In genomic region chrX:8105531-8105930, GRCh38 we compare ENCODE assay signal across 24 cellular contexts.
DNase-seq lines count a peak whose midpoint lies in the region; ATAC-seq, FAIRE-seq and TF ChIP-seq lines count a peak whose summit lies in the region.
"Had no signal": no experiment of that assay in that cellular context is flagged by ENCODE, and none has a peak within 500 bp of the region (broad histone marks: within the 10 kb centered on the region; RNA-seq: fewer than 3 reads in every experiment).

No MANE protein-coding gene starts in this region.

- H3K4me2 ChIP-seq in GM23338: no peak overlapping the region; the same call in 1 of the 2 replicates
- H3K4me2 ChIP-seq in H1 (ENCODE audit: insufficient read depth in 1 of 2, low read depth in 2 of 2, low read length in 2 of 2): no peak overlapping the region
- H3K4me2 ChIP-seq: A549; BLaER1 treated with 17β-estradiol and CSF1 and Interleukin-3, amounts not matched to agents 10 nM and 100 nM had no signal

- no peak overlapping the region for H4K91ac ChIP-seq in H1 (replicated peaks; ENCODE audit: insufficient read length, low read length)

- no peak overlapping the region for H2BK12ac ChIP-seq in H1 (ENCODE audit: low read depth, low read length)

- no peak overlapping the region for H3K14ac ChIP-seq in H1 (ENCODE audit: insufficient read length)

- peak overlapping the region; percentile 61 for H3K27ac Mint-ChIP-seq in GM23338
- no peak overlapping the region for H3K27ac Mint-ChIP-seq in WTC11
- H3K27ac Mint-ChIP-seq in type B pancreatic cell: no peak overlapping the region
- H3K27ac Mint-ChIP-seq: B cell; CD4-positive, alpha-beta T cell; CD8-positive, alpha-beta T cell had no signal

- H3K4me3 ChIP-seq in GM23338 (no peak overlapping the region), HUES6 (ENCODE audit: low read depth, low read length) (0 out of 2 replicates have a peak overlapping the region, but pooled peaks have one; percentile 4), H1 (ENCODE audit: extremely low read depth in 1 of 4, insufficient read depth in 2 of 4, low read depth in 3 of 4, low read length in 4 of 4) (peak overlapping the region in 1 of 4 experiments; percentile 19; a peak in 1 of 8 replicates)
- H3K4me3 ChIP-seq: A549; BLaER1 treated with 17β-estradiol and CSF1 and Interleukin-3, amounts not matched to agents 10 nM and 100 nM had no signal

- no peaks in the 10 kb centered on the region for H3K27me3 ChIP-seq in GM23338 (ENCODE audit: insufficient read depth)
- H3K27me3 ChIP-seq in HUES6 (ENCODE audit: control insufficient read depth, insufficient read depth, low read length): no peaks in the 10 kb centered on the region
- H3K27me3 ChIP-seq in H1 (replicated peaks in 1 of 4; ENCODE audit: control insufficient read depth in 3 of 4, extremely low read depth in 1 of 4, insufficient read depth in 3 of 4, low read length in 3 of 4): no peaks in the 10 kb centered on the region
- H3K27me3 ChIP-seq: BLaER1 treated with 17β-estradiol and CSF1 and Interleukin-3, amounts not matched to agents 10 nM and 100 nM had no signal

- H3K4me3 Mint-ChIP-seq in GM23338 (no peak overlapping the region), WTC11 (no peak overlapping the region), type B pancreatic cell (no peak overlapping the region)
- H3K4me3 Mint-ChIP-seq: B cell; CD4-positive, alpha-beta T cell; CD8-positive, alpha-beta T cell had no signal

- H3K4me1 Mint-ChIP-seq in GM23338 (peaks cover 24% of the 10 kb centered on the region), WTC11 (peaks cover 38% of the 10 kb centered on the region), type B pancreatic cell (ENCODE audit: unreplicated experiment) (no peaks in the 10 kb centered on the region)
- H3K4me1 Mint-ChIP-seq: B cell had no signal

- no peaks in the 10 kb centered on the region for H3K79me2 ChIP-seq in GM23338 (replicated peaks; ENCODE audit: insufficient read depth)
- H3K79me2 ChIP-seq in H1 (ENCODE audit: control insufficient read depth in 1 of 2, insufficient read depth in 2 of 2, low read length in 2 of 2): no peaks in the 10 kb centered on the region

- no peak overlapping the region for H3K23ac ChIP-seq in H1 (ENCODE audit: insufficient read length)

- H3K9me3 ChIP-seq in HUES6 (ENCODE audit: control insufficient read depth, insufficient read depth, low read depth, low read length) (peaks cover 21% of the 10 kb centered on the region), H1 (ENCODE audit: insufficient read depth in 2 of 2, low read depth in 1 of 2, low read length in 1 of 2) (no peaks in the 10 kb centered on the region; a peak in 1 of 4 replicates)
- H3K9me3 ChIP-seq: A549, Caco-2 had no signal

- no peak overlapping the region for H4K5ac ChIP-seq in H1 (ENCODE audit: insufficient read length, low read depth, low read length)

- TF ChIP-seq EP300 in H1 (IDR thresholded peaks at IDR 0.05; ENCODE audit: borderline replicate concordance in 1 of 2, low read depth in 2 of 2, low read length in 2 of 2): no peak

- H3K23me2 ChIP-seq in H1 (ENCODE audit: low read depth, low read length): no peaks in the 10 kb centered on the region

- H3K4ac ChIP-seq in H1 (replicated peaks; ENCODE audit: insufficient read length, low read depth, low read length): no peak overlapping the region

- CTCF ChIA-PET in WTC11 (lab: Charles Lee) (no interaction called here), H1 (lab: Charles Lee; ENCODE audit: partially characterized antibody) (no interaction called here)

- DNase-seq in GM23338 (ENCODE audit: low spot score) (no peak), WTC11 (ENCODE audit: low spot score) (no peak), H1 (ENCODE audit: low read depth in 1 of 2, low spot score in 2 of 2) (no peak), type B pancreatic cell (ENCODE audit: extremely low spot score, unreplicated experiment) (no peak), HCEC 1CT (no peak)
- DNase-seq: AML-193; Caco-2; Calu3; CD4-positive, alpha-beta T cell; CD8-positive, alpha-beta T cell; DMS79 treated with DMSO at 0.1 percent for 48 hours; GF-D8 had no signal

- POLR2A ChIA-PET in WTC11 (lab: Charles Lee) (no interaction called here), H1 (lab: Charles Lee; ENCODE audit: partially characterized antibody) (no interaction called here)

- H3K9me3 Mint-ChIP-seq in GM23338: peaks cover 7% of the 10 kb centered on the region
- peaks cover 19% of the 10 kb centered on the region for H3K9me3 Mint-ChIP-seq in WTC11
- peaks cover 8% of the 10 kb centered on the region for H3K9me3 Mint-ChIP-seq in type B pancreatic cell
- H3K9me3 Mint-ChIP-seq: CD4-positive, alpha-beta T cell had no signal

- no peak overlapping the region for H3K56ac ChIP-seq in H1 (replicated peaks; ENCODE audit: insufficient read length, low read depth, low read length)

- no peak for ATAC-seq in GM23338
- peak; percentile 28; the same call in 1 of the 2 replicates for ATAC-seq in WTC11
- ATAC-seq in GM19455 (IDR thresholded peaks at IDR 0.05; ENCODE audit: unreplicated experiment): no peak
- ATAC-seq in GM21576 (IDR thresholded peaks at IDR 0.05; ENCODE audit: unreplicated experiment): no peak
- ATAC-seq: A549; CD8-positive, alpha-beta T cell had no signal

- no peak for TF ChIP-seq POLR2A in H1 (IDR thresholded peaks at IDR 0.05; ENCODE audit: control extremely low read depth in 1 of 2, low read depth in 2 of 2, low read length in 2 of 2)

- H2AFZ ChIP-seq in GM23338: no peak overlapping the region
- no peak overlapping the region for H2AFZ ChIP-seq in H1 (ENCODE audit: low read length)

- no peak for TF ChIP-seq RAD21 in H1 (IDR thresholded peaks at IDR 0.05 in 1 of 2, conservative IDR thresholded peaks at IDR 0.05 in 1 of 2; ENCODE audit: low read depth in 2 of 2, low read length in 2 of 2)

- peak overlapping the region; percentile 84 for H3K27ac ChIP-seq in GM23338 (ENCODE audit: low read depth)
- no peak overlapping the region for H3K27ac ChIP-seq in HUES6 (ENCODE audit: low read depth, low read length)
- no peak overlapping the region for H3K27ac ChIP-seq in H1 (ENCODE audit: low read depth, low read length)
- H3K27ac ChIP-seq: 22Rv1; A549; BLaER1 treated with 17β-estradiol and CSF1 and Interleukin-3, amounts not matched to agents 10 nM and 100 nM; C4-2B had no signal

- H4K20me1 ChIP-seq in GM23338 (replicated peaks; ENCODE audit: insufficient read depth) (no peaks in the 10 kb centered on the region), H1 (replicated peaks in 1 of 2; ENCODE audit: control insufficient read depth in 1 of 2, insufficient read depth in 2 of 2, low read length in 2 of 2) (no peaks in the 10 kb centered on the region)
- H4K20me1 ChIP-seq: BLaER1 treated with 17β-estradiol and CSF1 and Interleukin-3, amounts not matched to agents 10 nM and 100 nM had no signal

- H3F3A ChIP-seq in GM23338 (replicated peaks; ENCODE audit: low read depth): no peaks in the 10 kb centered on the region

- H3K27me3 Mint-ChIP-seq in GM23338 (ENCODE audit: insufficient read depth, low read depth, poor library complexity) (no peaks in the 10 kb centered on the region), WTC11 (ENCODE audit: low read depth) (no peaks in the 10 kb centered on the region; the same call in 1 of the 2 replicates), type B pancreatic cell (peaks cover 16% of the 10 kb centered on the region)
- H3K27me3 Mint-ChIP-seq: B cell; CD4-positive, alpha-beta T cell had no signal

- H4K8ac ChIP-seq in H1 (ENCODE audit: extremely low read depth, insufficient read depth, low read length): no peak overlapping the region

- H3K9ac ChIP-seq in HUES6 (ENCODE audit: low read length) (no peak overlapping the region), H1 (replicated peaks in 1 of 4; ENCODE audit: extremely low read depth in 1 of 4, low read depth in 3 of 4, low read length in 3 of 4) (no peak overlapping the region)
- H3K9ac ChIP-seq: BLaER1 treated with 17β-estradiol and CSF1 and Interleukin-3, amounts not matched to agents 10 nM and 100 nM had no signal

- H3K36me3 ChIP-seq in GM23338 (ENCODE audit: insufficient read depth) (no peaks in the 10 kb centered on the region), HUES6 (ENCODE audit: control insufficient read depth, insufficient read depth, low read length) (no peaks in the 10 kb centered on the region), H1 (ENCODE audit: control insufficient read depth in 2 of 4, insufficient read depth in 4 of 4, low read length in 3 of 4) (no peaks in the 10 kb centered on the region)
- H3K36me3 ChIP-seq: BLaER1 treated with 17β-estradiol and CSF1 and Interleukin-3, amounts not matched to agents 10 nM and 100 nM had no signal

- H3K36me3 Mint-ChIP-seq in GM23338 (ENCODE audit: low read depth) (peaks cover 9% of the 10 kb centered on the region; the same call in 2 of the 3 replicates), WTC11 (peaks cover 15% of the 10 kb centered on the region), type B pancreatic cell (peaks cover 7% of the 10 kb centered on the region)
- H3K36me3 Mint-ChIP-seq: CD8-positive, alpha-beta T cell had no signal

- H2BK120ac ChIP-seq in H1 (replicated peaks; ENCODE audit: low read depth, low read length): peak overlapping the region; percentile 43

- no peak overlapping the region for H3K18ac ChIP-seq in H1 (ENCODE audit: extremely low read depth, low read length)

- no peak for FAIRE-seq in H1 (lab: Jason Lieb, UNC)
- FAIRE-seq: A549, D721Med, G401.6, GM12891, GM19239 had no signal

- H2BK5ac ChIP-seq in H1 (ENCODE audit: low read depth, low read length): no peak overlapping the region

- H2BK15ac ChIP-seq in H1 (ENCODE audit: low read length): no peak overlapping the region

- H2AK5ac ChIP-seq in H1 (ENCODE audit: low read depth, low read length): no peak overlapping the region

- no peaks in the 10 kb centered on the region for H3K79me1 ChIP-seq in H1 (ENCODE audit: low read depth, low read length)

- H2BK20ac ChIP-seq in H1 (ENCODE audit: low read length): no peak overlapping the region

- no peaks in the 10 kb centered on the region for H3K9me2 ChIP-seq in GM23338 (ENCODE audit: insufficient read depth)

- TF ChIP-seq CTCF in GM23338 (conservative IDR thresholded peaks at IDR 0.05; ENCODE audit: low read depth in 2 of 2) (no peak), WTC11 (IDR thresholded peaks at IDR 0.05) (no peak), H1 (IDR thresholded peaks at IDR 0.05; ENCODE audit: control extremely low read depth in 1 of 3, insufficient read depth in 1 of 3, low read depth in 1 of 3, low read length in 3 of 3) (no peak), type B pancreatic cell (conservative IDR thresholded peaks at IDR 0.05) (no peak)

- H3K4me1 ChIP-seq in GM23338 (ENCODE audit: insufficient read depth): peaks cover 12% of the 10 kb centered on the region
- peaks cover 19% of the 10 kb centered on the region for H3K4me1 ChIP-seq in HUES6 (ENCODE audit: control insufficient read depth, insufficient read depth, low read length)
- peaks cover 0 to 2% (median 0%) of the 10 kb centered on the region in 4 experiments; a peak in 1 of 7 replicates for H3K4me1 ChIP-seq in H1 (replicated peaks in 1 of 4; ENCODE audit: control insufficient read depth in 3 of 4, insufficient read depth in 4 of 4, low read length in 3 of 4)
- H3K4me1 ChIP-seq: A549, Caco-2 had no signal

TF ChIP-seq in GM23338, 12 proteins besides CTCF, POLR2A, EP300 and RAD21 (continues in another document):
- no peak for TF ChIP-seq JUNB (IDR thresholded peaks at IDR 0.05; ENCODE audit: unreplicated experiment)

TF ChIP-seq in H1, 55 proteins besides CTCF, POLR2A, EP300 and RAD21 (continues in another document):
- TF ChIP-seq CHD2 (IDR thresholded peaks at IDR 0.05; ENCODE audit: low read length) (no peak), GTF2F1 (IDR thresholded peaks at IDR 0.05; ENCODE audit: borderline replicate concordance, low read depth, low read length) (no peak)
